Comparison of ENCODE assay signal across 1 cellular context in the genomic region with DNA sequence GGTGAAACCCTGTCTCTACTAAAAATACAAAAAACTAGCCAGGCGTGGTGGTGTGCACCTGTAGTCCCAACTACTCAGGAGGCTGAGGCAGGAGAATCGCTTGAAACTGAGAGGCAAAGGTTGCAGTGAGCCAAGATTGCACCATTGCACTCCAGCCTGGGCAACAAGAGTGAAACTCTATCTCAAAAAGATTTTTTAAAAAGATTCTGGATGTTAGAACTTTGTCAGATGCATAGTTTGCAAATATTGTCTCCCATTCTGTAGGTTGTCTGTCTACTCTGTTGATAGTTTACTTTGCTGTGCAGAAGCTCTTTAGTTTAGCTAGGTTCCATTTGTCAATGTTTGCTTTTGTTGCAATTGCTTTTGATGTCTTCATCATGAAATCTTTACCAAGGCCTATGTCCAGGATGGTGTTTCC.
A peak's percentile ranks its signal among the peaks of the same experiment; 100 is the strongest.
TF ChIP-seq lines count a peak whose summit lies in the region.

No MANE protein-coding gene starts in this region.

TF ChIP-seq in HepG2, 621 proteins besides CTCF, POLR2A, EP300 and RAD21 (continued from another document):
- TF ChIP-seq, protein P1, sequence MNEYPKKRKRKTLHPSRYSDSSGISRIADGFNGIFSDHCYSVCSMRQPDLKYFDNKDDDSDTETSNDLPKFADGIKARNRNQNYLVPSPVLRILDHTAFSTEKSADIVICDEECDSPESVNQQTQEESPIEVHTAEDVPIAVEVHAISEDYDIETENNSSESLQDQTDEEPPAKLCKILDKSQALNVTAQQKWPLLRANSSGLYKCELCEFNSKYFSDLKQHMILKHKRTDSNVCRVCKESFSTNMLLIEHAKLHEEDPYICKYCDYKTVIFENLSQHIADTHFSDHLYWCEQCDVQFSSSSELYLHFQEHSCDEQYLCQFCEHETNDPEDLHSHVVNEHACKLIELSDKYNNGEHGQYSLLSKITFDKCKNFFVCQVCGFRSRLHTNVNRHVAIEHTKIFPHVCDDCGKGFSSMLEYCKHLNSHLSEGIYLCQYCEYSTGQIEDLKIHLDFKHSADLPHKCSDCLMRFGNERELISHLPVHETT (CRISPR knock-in tag; conservative IDR thresholded peaks at IDR 0.05), result 0 out of 2 replicates have a peak, but pooled peaks have one; percentile 38
- TF ChIP-seq PHF5A (CRISPR knock-in tag; IDR thresholded peaks at IDR 0.05; ENCODE audit: low read depth, unreplicated experiment) (peak; percentile 38), HNF1A (IDR thresholded peaks at IDR 0.05; ENCODE audit: low read depth) (peak; percentile 70; the same call in 1 of the 2 replicates), HNF1A (CRISPR knock-in tag; IDR thresholded peaks at IDR 0.05; ENCODE audit: borderline replicate concordance) (peak; percentile 86; the same call in 1 of the 2 replicates), NFKBIZ (CRISPR knock-in tag; IDR thresholded peaks at IDR 0.05) (peak; percentile 75; the same call in 1 of the 2 replicates), YEATS4 (CRISPR knock-in tag; IDR thresholded peaks at IDR 0.05; ENCODE audit: borderline replicate concordance) (peak; percentile 31; the same call in 1 of the 2 replicates), REPIN1 (CRISPR knock-in tag; IDR thresholded peaks at IDR 0.05; ENCODE audit: borderline replicate concordance, low read depth) (peak; percentile 52), ZNF772 (CRISPR knock-in tag; IDR thresholded peaks at IDR 0.05) (peak; percentile 63; the same call in 1 of the 2 replicates), ZNF878 (CRISPR knock-in tag; IDR thresholded peaks at IDR 0.05) (0 out of 2 replicates have a peak, but pooled peaks have one; percentile 20), ZMYM4 (CRISPR knock-in tag; IDR thresholded peaks at IDR 0.05) (peak; percentile 83; the same call in 1 of the 2 replicates)
TF ChIP-seq in HepG2: peak in this region for 184; not testable (repeated sequence) for 437.
